ENCODE assay signal across 19 cellular contexts in the genomic region with DNA sequence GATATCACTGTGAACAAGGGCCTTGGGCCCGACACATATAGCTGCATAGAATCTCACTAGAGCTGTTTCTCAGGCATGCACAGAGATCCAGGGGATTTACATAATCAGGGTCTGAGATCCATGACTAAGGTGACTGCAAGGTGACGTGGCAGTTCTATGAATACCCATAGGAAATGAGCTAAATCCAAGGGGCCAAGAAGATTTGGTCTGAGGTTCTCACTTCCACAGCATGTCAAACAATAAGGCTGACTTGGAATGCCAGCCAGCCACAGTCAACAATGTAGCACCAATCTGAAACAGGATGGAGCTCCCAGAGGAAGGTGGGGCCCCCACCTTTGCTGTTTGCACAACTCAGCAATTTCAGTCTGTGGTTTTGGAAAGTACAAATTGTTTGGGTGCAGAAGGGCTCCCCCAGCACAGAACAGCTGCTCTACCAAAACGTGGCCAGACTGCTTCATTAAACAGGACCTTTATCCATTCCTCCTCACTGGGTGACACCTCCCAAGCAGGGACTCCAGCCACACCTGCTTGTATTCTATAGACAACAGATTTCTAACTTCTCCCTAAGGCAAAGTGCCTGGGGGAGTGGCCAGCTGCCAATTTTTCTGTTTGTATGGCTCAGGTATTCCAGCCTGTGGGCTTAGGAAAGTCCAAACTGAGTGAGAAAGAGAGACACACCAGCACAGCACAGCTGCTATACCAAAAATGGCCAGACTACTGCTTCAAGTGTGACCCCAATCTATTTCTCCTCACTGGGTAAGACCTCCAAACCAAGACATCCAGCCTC.
"Had no signal": no experiment of that assay in that cellular context is flagged by ENCODE, and none has a peak within 500 bp of the region (broad histone marks: within the 10 kb centered on the region; RNA-seq: fewer than 3 reads in every experiment).

No MANE protein-coding gene starts in this region.

- H3K9me3 Mint-ChIP-seq: activated B cell treated with CpG ODN at 0.5 μM for 24 hours; activated CD4-positive, alpha-beta memory T cell treated with anti-CD3 and anti-CD28 coated beads, Interleukin-2, amount 10 ng/mL, durations not matched to agents 7 days and 5 days; activated naive CD8-positive, alpha-beta T cell treated with anti-CD3 and anti-CD28 coated beads for 36 hours; activated T-helper 17 cell treated with anti-CD3 and anti-CD28 coated beads, Interleukin-2, amount 50 U/mL, for 72 hours; dendritic cell treated with granulocyte-macrophage colony-stimulating factor and Interleukin-4, amounts not matched to agents 40 ng/mL and 50 ng/mL, for 4 days; T-cell; type B pancreatic cell had no signal

- H3K27me3 Mint-ChIP-seq: activated B cell treated with CpG ODN at 0.5 μM for 24 hours; activated CD4-positive, alpha-beta memory T cell treated with anti-CD3 and anti-CD28 coated beads, Interleukin-2, amount 10 ng/mL, durations not matched to agents 7 days and 5 days; activated CD8-positive, alpha-beta memory T cell treated with anti-CD3 and anti-CD28 coated beads, Interleukin-2, amount 10 ng/mL, durations not matched to agents 7 days and 5 days; activated naive CD8-positive, alpha-beta T cell treated with anti-CD3 and anti-CD28 coated beads for 36 hours; activated T-helper 17 cell treated with anti-CD3 and anti-CD28 coated beads, Interleukin-2, amount 50 U/mL, for 72 hours; dendritic cell treated with granulocyte-macrophage colony-stimulating factor and Interleukin-4, amounts not matched to agents 40 ng/mL and 50 ng/mL, for 4 days; T-cell; type B pancreatic cell had no signal

- DNase-seq: activated B cell treated with CpG ODN at 0.5 μM for 24 hours; activated CD4-positive, alpha-beta memory T cell treated with anti-CD3 and anti-CD28 coated beads, Interleukin-2, amount 10 ng/mL, durations not matched to agents 7 days and 5 days; activated CD4-positive, alpha-beta T cell treated with anti-CD3 and anti-CD28 coated beads for 48 hours; activated CD8-positive, alpha-beta memory T cell treated with anti-CD3 and anti-CD28 coated beads, Interleukin-2, amount 10 ng/mL, durations not matched to agents 7 days and 5 days; activated naive CD4-positive, alpha-beta T cell; activated naive CD8-positive, alpha-beta T cell treated with anti-CD3 and anti-CD28 coated beads for 36 hours; activated T-cell treated with anti-CD3 and anti-CD28 coated beads, Interleukin-2, amount 50 U/mL, for 1 hour; amniotic stem cell; effector CD8-positive, alpha-beta T cell; left lung; mammary epithelial cell; occipital lobe; posterior cingulate gyrus; stimulated activated CD4-positive, alpha-beta T cell treated with anti-CD3 and anti-CD28 coated beads, Interleukin-2, amount 100 ng/mL, for 24 hours; T-cell; testis had no signal

- H3K4me3 Mint-ChIP-seq: activated B cell treated with CpG ODN at 0.5 μM for 24 hours; activated CD4-positive, alpha-beta memory T cell treated with anti-CD3 and anti-CD28 coated beads, Interleukin-2, amount 10 ng/mL, durations not matched to agents 7 days and 5 days; activated CD8-positive, alpha-beta memory T cell treated with anti-CD3 and anti-CD28 coated beads, Interleukin-2, amount 10 ng/mL, durations not matched to agents 7 days and 5 days; activated naive CD8-positive, alpha-beta T cell treated with anti-CD3 and anti-CD28 coated beads for 36 hours; activated T-helper 17 cell treated with anti-CD3 and anti-CD28 coated beads, Interleukin-2, amount 50 U/mL, for 72 hours; dendritic cell treated with granulocyte-macrophage colony-stimulating factor and Interleukin-4, amounts not matched to agents 40 ng/mL and 50 ng/mL, for 4 days; T-cell; type B pancreatic cell had no signal

- H3K27ac Mint-ChIP-seq: activated B cell treated with CpG ODN at 0.5 μM for 24 hours; activated CD4-positive, alpha-beta memory T cell treated with anti-CD3 and anti-CD28 coated beads, Interleukin-2, amount 10 ng/mL, durations not matched to agents 7 days and 5 days; activated CD8-positive, alpha-beta memory T cell treated with anti-CD3 and anti-CD28 coated beads, Interleukin-2, amount 10 ng/mL, durations not matched to agents 7 days and 5 days; activated naive CD8-positive, alpha-beta T cell treated with anti-CD3 and anti-CD28 coated beads for 36 hours; activated T-helper 17 cell treated with anti-CD3 and anti-CD28 coated beads, Interleukin-2, amount 50 U/mL, for 72 hours; dendritic cell treated with granulocyte-macrophage colony-stimulating factor and Interleukin-4, amounts not matched to agents 40 ng/mL and 50 ng/mL, for 4 days; T-cell; type B pancreatic cell had no signal

- H3K36me3 Mint-ChIP-seq: activated CD8-positive, alpha-beta memory T cell treated with anti-CD3 and anti-CD28 coated beads, Interleukin-2, amount 10 ng/mL, durations not matched to agents 7 days and 5 days; activated naive CD8-positive, alpha-beta T cell treated with anti-CD3 and anti-CD28 coated beads for 36 hours; T-cell; type B pancreatic cell had no signal

- H3K4me1 Mint-ChIP-seq: activated B cell treated with CpG ODN at 0.5 μM for 24 hours; activated CD4-positive, alpha-beta memory T cell treated with anti-CD3 and anti-CD28 coated beads, Interleukin-2, amount 10 ng/mL, durations not matched to agents 7 days and 5 days; activated CD8-positive, alpha-beta memory T cell treated with anti-CD3 and anti-CD28 coated beads, Interleukin-2, amount 10 ng/mL, durations not matched to agents 7 days and 5 days; activated T-helper 17 cell treated with anti-CD3 and anti-CD28 coated beads, Interleukin-2, amount 50 U/mL, for 72 hours had no signal
